21 cellular contexts compared by ENCODE assay signal in genomic region chr20:53676519-53676822, GRCh38.
DNase-seq lines count a peak whose midpoint lies in the region; ATAC-seq, FAIRE-seq and TF ChIP-seq lines count a peak whose summit lies in the region.
"Had no signal": no experiment of that assay in that cellular context is flagged by ENCODE, and none has a peak within 500 bp of the region (broad histone marks: within the 10 kb centered on the region; RNA-seq: fewer than 3 reads in every experiment).

No MANE protein-coding gene starts in this region.

- peaks cover 31% of the 10 kb centered on the region for H3K4me1 Mint-ChIP-seq in activated CD4-positive, alpha-beta T cell treated with anti-CD3 and anti-CD28 coated beads, Interleukin-2, amount 10 ng/mL, durations not matched to agents 7 days and 5 days
- peaks cover 34% of the 10 kb centered on the region for H3K4me1 Mint-ChIP-seq in type B pancreatic cell (ENCODE audit: unreplicated experiment)

- SMC1A ChIA-PET in GM12878 (lab: Charles Lee; ENCODE audit: uncharacterized antibody, unreplicated experiment), result interaction anchor here (1.0 to 1.9 kb wide), 6 partner anchors 10 to 154 kb away, joined by 3 to 6 read pairs (median 4); no protein-coding TSS in a partner anchor

- H3K9ac ChIP-seq in GM12878 (ENCODE audit: control insufficient read depth, insufficient read depth, low read length) (no peak overlapping the region), liver (ENCODE audit: low read depth in 1 of 2, low read length in 2 of 2) (no peak overlapping the region)

- TF ChIP-seq CTCF in GM12878 (IDR thresholded peaks at IDR 0.05 in 2 of 3, conservative IDR thresholded peaks at IDR 0.05 in 1 of 3; ENCODE audit: control insufficient read depth in 2 of 3, extremely low read depth in 1 of 3, insufficient read depth in 1 of 3, low read depth in 3 of 3, low read length in 3 of 3) (no peak), liver (IDR thresholded peaks at IDR 0.05; ENCODE audit: low read depth, low read length, missing input control) (no peak), type B pancreatic cell (conservative IDR thresholded peaks at IDR 0.05) (no peak)

- RAD21 ChIA-PET in GM12878 (lab: Charles Lee; ENCODE audit: unreplicated experiment), result no interaction called here

- H3K27me3 Mint-ChIP-seq in activated CD4-positive, alpha-beta T cell treated with anti-CD3 and anti-CD28 coated beads, Interleukin-2, amount 10 ng/mL, durations not matched to agents 7 days and 5 days, result no peaks in the 10 kb centered on the region
- no peaks in the 10 kb centered on the region for H3K27me3 Mint-ChIP-seq in type B pancreatic cell
- H3K27me3 Mint-ChIP-seq: CD4-positive, alpha-beta T cell; IgD-negative memory B cell had no signal

- TF ChIP-seq POLR2A in GM12878 (IDR thresholded peaks at IDR 0.05; ENCODE audit: low read depth, low read length), result no peak

- TF ChIP-seq RAD21 in GM12878 (IDR thresholded peaks at IDR 0.05; ENCODE audit: insufficient read depth, low read depth, low read length) (no peak), liver (IDR thresholded peaks at IDR 0.05) (peak in 1 of 2 donors; percentile 1)

- BruUV-seq in GM12878 (replicated peaks; lab: Mats Ljungman, UMichigan), result no TSS peak

- no peak for TF ChIP-seq EP300 in GM12878 (IDR thresholded peaks at IDR 0.05; ENCODE audit: borderline replicate concordance in 1 of 2, control insufficient read depth in 1 of 2, low read depth in 2 of 2, low read length in 2 of 2)

- H3K4me3 ChIP-seq in GM12878 (no peak overlapping the region), liver (ENCODE audit: low read depth in 1 of 3, low read length in 3 of 3) (no peak overlapping the region)
- H3K4me3 ChIP-seq: A549, GM23338 had no signal

- H4K20me1 ChIP-seq in GM12878 (ENCODE audit: control insufficient read depth, insufficient read depth), result no peaks in the 10 kb centered on the region

- 91% methylated on average over 2 of the region's 2 CpGs for WGBS in GM12878 (ENCODE audit: insufficient coverage, insufficient replicate concordance, low lambda C conversion rate, missing lambda C conversion rate)
- 33% methylated on average over 2 of the region's 2 CpGs for WGBS in liver

- no peaks in the 10 kb centered on the region for H3K36me3 Mint-ChIP-seq in activated CD4-positive, alpha-beta T cell treated with anti-CD3 and anti-CD28 coated beads, Interleukin-2, amount 10 ng/mL, durations not matched to agents 7 days and 5 days (ENCODE audit: low read depth)
- H3K36me3 Mint-ChIP-seq in type B pancreatic cell, result peaks cover 3% of the 10 kb centered on the region
- H3K36me3 Mint-ChIP-seq: IgD-negative memory B cell had no signal

- in situ Hi-C loops in GM12878 (cut with MboI), result no loop called here

- H3K27ac ChIP-seq in GM12878 (ENCODE audit: control insufficient read depth, insufficient read depth), result no peak overlapping the region
- H3K27ac ChIP-seq in liver (ENCODE audit: low read depth in 1 of 2, low read length in 2 of 2), result no peak overlapping the region
- H3K27ac ChIP-seq: 22Rv1, C4-2B had no signal

- H3K9me3 ChIP-seq in GM12878 (replicated peaks; ENCODE audit: control insufficient read depth, insufficient read depth, low read length), result no peaks in the 10 kb centered on the region
- H3K9me3 ChIP-seq in liver (ENCODE audit: control insufficient read depth in 4 of 4, low read length in 3 of 4), result no peaks in the 10 kb centered on the region
- H3K9me3 ChIP-seq: A549 had no signal

- no peak for FAIRE-seq in GM12878 (lab: Jason Lieb, UNC)
- FAIRE-seq: A549, GM12891, H54, HTR-8/SVneo had no signal

- no peaks in the 10 kb centered on the region for H3K79me2 ChIP-seq in GM12878 (ENCODE audit: control insufficient read depth, insufficient read depth, low read length)

- CTCF ChIA-PET in activated CD4-positive, alpha-beta T cell treated with anti-CD3 and anti-CD28 coated beads, Interleukin-2, amount 10 ng/mL, durations not matched to agents 7 days and 5 days (lab: Charles Lee), result interaction anchor here (0.6 to 1.2 kb wide), 2 partner anchors 23 to 86 kb away, joined by 3 to 4 read pairs; no protein-coding TSS in a partner anchor
- CTCF ChIA-PET in GM12878 (lab: Yijun Ruan, JAX), result no interaction called here

- ATAC-seq in GM12878 (no peak), HG03159 (IDR thresholded peaks at IDR 0.05; ENCODE audit: unreplicated experiment) (no peak)
- ATAC-seq: GM23338 had no signal

- no peaks in the 10 kb centered on the region for H3K9me3 Mint-ChIP-seq in activated CD4-positive, alpha-beta T cell treated with anti-CD3 and anti-CD28 coated beads, Interleukin-2, amount 10 ng/mL, durations not matched to agents 7 days and 5 days
- H3K9me3 Mint-ChIP-seq in type B pancreatic cell, result peaks cover 4% of the 10 kb centered on the region
- H3K9me3 Mint-ChIP-seq: CD4-positive, alpha-beta T cell; GM23338; IgD-negative memory B cell had no signal

- H3K36me3 ChIP-seq in GM12878 (ENCODE audit: control insufficient read depth in 2 of 2, insufficient read depth in 2 of 2, low read length in 1 of 2) (no peaks in the 10 kb centered on the region), liver (ENCODE audit: control insufficient read depth in 4 of 4, insufficient read depth in 3 of 4, low read depth in 1 of 4, low read length in 3 of 4) (no peaks in the 10 kb centered on the region)

- H3K27me3 ChIP-seq in GM12878 (replicated peaks in 1 of 2; ENCODE audit: control insufficient read depth in 2 of 2, insufficient read depth in 2 of 2, low read length in 1 of 2), result no peaks in the 10 kb centered on the region
- H3K27me3 ChIP-seq in liver (ENCODE audit: control insufficient read depth in 4 of 4, insufficient read depth in 4 of 4, low read length in 3 of 4), result no peaks in the 10 kb centered on the region

- no peak overlapping the region for H3K4me3 Mint-ChIP-seq in activated CD4-positive, alpha-beta T cell treated with anti-CD3 and anti-CD28 coated beads, Interleukin-2, amount 10 ng/mL, durations not matched to agents 7 days and 5 days
- H3K4me3 Mint-ChIP-seq in type B pancreatic cell, result no peak overlapping the region
- H3K4me3 Mint-ChIP-seq: CD4-positive, alpha-beta T cell; GM23338 had no signal

- H2AFZ ChIP-seq in GM12878 (ENCODE audit: control insufficient read depth, low read depth, low read length), result no peak overlapping the region
- H2AFZ ChIP-seq: GM23338 had no signal

- intact Hi-C loops in GM12878 (cut with micrococcal nuclease; ENCODE audit: unreplicated experiment), result no loop called here

- peak overlapping the region; percentile 9 for H3K27ac Mint-ChIP-seq in activated CD4-positive, alpha-beta T cell treated with anti-CD3 and anti-CD28 coated beads, Interleukin-2, amount 10 ng/mL, durations not matched to agents 7 days and 5 days
- no peak overlapping the region for H3K27ac Mint-ChIP-seq in type B pancreatic cell
- H3K27ac Mint-ChIP-seq: CD4-positive, alpha-beta T cell; GM23338; IgD-negative memory B cell had no signal

- H3K4me2 ChIP-seq in GM12878 (ENCODE audit: control insufficient read depth, insufficient read depth), result no peak overlapping the region
- H3K4me2 ChIP-seq: GM23338 had no signal

- POLR2A ChIA-PET in activated CD4-positive, alpha-beta T cell treated with anti-CD3 and anti-CD28 coated beads, Interleukin-2, amount 10 ng/mL, durations not matched to agents 7 days and 5 days (lab: Charles Lee), result no interaction called here
- POLR2A ChIA-PET in GM12878 (lab: Charles Lee), result no interaction called here

- H3K4me1 ChIP-seq in GM12878 (ENCODE audit: control insufficient read depth, insufficient read depth, low read length), result peaks cover 6% of the 10 kb centered on the region; the same call in 1 of the 2 replicates
- H3K4me1 ChIP-seq in liver (ENCODE audit: control insufficient read depth in 4 of 4, insufficient read depth in 4 of 4, low read length in 3 of 4), result peaks cover 0 to 32% (median 30%) of the 10 kb centered on the region in 4 donors

- DNase-seq in activated CD4-positive, alpha-beta T cell treated with anti-CD3 and anti-CD28 coated beads, Interleukin-2, amount 10 ng/mL, durations not matched to agents 7 days and 5 days, result no peak
- DNase-seq in activated CD4-positive, alpha-beta T cell treated with anti-CD3 and anti-CD28 coated beads, Interleukin-2, amount 50 U/mL, for 4 hours, result no peak
- DNase-seq in GM12878 (ENCODE audit: low read depth, low spot score) (no peak), inferior parietal cortex (ENCODE audit: extremely low spot score) (no peak), type B pancreatic cell (ENCODE audit: extremely low spot score, unreplicated experiment) (no peak)
- DNase-seq: AML-193; CD4-positive, alpha-beta T cell; DMS153; DMS79 treated with DMSO at 0.1 percent for 48 hours; EL; HCEC 1CT had no signal

TF ChIP-seq in GM12878, 131 proteins besides CTCF, POLR2A, EP300 and RAD21:
- peak; percentile 49; the same call in 1 of the 2 replicates for TF ChIP-seq NFXL1 (IDR thresholded peaks at IDR 0.05; ENCODE audit: borderline replicate concordance)
- TF ChIP-seq, protein P1, sequence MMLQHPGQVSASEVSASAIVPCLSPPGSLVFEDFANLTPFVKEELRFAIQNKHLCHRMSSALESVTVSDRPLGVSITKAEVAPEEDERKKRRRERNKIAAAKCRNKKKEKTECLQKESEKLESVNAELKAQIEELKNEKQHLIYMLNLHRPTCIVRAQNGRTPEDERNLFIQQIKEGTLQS (IDR thresholded peaks at IDR 0.05; ENCODE audit: borderline replicate concordance, extremely low read depth, low read depth, low read length), result no peak
- TF ChIP-seq ETV6 (conservative IDR thresholded peaks at IDR 0.05 in 1 of 2, IDR thresholded peaks at IDR 0.05 in 1 of 2; ENCODE audit: borderline replicate concordance in 1 of 2, low read depth in 1 of 2), result 0 out of 4 replicates have a peak, but pooled peaks of 1 of the 2 experiments have one; percentile 81
- TF ChIP-seq PAX8 (IDR thresholded peaks at IDR 0.05), result no peak

TF ChIP-seq in liver, 16 proteins besides CTCF, POLR2A, EP300 and RAD21:
- TF ChIP-seq, protein P2, sequence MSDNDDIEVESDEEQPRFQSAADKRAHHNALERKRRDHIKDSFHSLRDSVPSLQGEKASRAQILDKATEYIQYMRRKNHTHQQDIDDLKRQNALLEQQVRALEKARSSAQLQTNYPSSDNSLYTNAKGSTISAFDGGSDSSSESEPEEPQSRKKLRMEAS (IDR thresholded peaks at IDR 0.05), result no peak
- no peak for TF ChIP-seq HNF4G (IDR thresholded peaks at IDR 0.05)
- TF ChIP-seq RXRA (IDR thresholded peaks at IDR 0.05), result peak in 1 of 2 donors; percentile 34
- TF ChIP-seq NR2F2 (IDR thresholded peaks at IDR 0.05), result no peak
- no peak for TF ChIP-seq JUND (IDR thresholded peaks at IDR 0.05)
- TF ChIP-seq YY1 (IDR thresholded peaks at IDR 0.05), result peak; percentile 8
